Comparison of ENCODE assay signal across 6 cellular contexts in the genomic region with DNA sequence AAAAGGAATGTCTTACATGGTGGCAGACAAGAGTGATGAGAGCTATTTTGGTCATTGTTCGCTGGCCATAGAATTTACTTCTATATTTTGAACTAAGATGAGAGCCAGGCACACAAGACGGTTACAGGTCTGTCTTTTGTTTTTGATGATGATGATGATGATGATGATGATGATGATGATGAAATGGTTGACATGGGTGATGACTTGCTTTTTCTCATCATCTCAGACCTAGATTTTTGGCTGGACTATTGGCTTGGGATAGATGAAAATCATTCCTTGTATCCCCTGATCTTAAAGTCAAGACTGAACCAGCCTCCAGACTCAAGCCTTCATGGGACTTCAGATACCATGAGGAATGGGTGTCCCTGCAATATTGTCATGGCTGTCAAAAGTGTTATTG. TPM values are rescaled to one million over a fixed set of nuclear protein-coding genes. Genes with fewer than 3 reads are reported as not detected.
"Had no signal": no experiment of that assay in that cellular context is flagged by ENCODE, and none has a peak within 500 bp of the region (broad histone marks: within the 10 kb centered on the region; RNA-seq: fewer than 3 reads in every experiment).

No MANE protein-coding gene starts in this region.

RNA-seq across cellular contexts. Expression of a gene that starts 49.0 kb away (rescaled TPM):
- total RNA-seq: suprapubic skin, temporal lobe, thoracic aorta, transverse colon, urinary bladder, vagina had no signal
